29 cellular contexts compared by ENCODE assay signal in genomic region chr9:33535541-33535940, GRCh38. TPM values are rescaled to one million over a fixed set of nuclear protein-coding genes. Genes with fewer than 3 reads are reported as not detected.
"Had no signal": no experiment of that assay in that cellular context is flagged by ENCODE, and none has a peak within 500 bp of the region (broad histone marks: within the 10 kb centered on the region; RNA-seq: fewer than 3 reads in every experiment).

No MANE protein-coding gene starts in this region.

- H3K36me3 Mint-ChIP-seq: activated CD8-positive, alpha-beta memory T cell treated with anti-CD3 and anti-CD28 coated beads, Interleukin-2, amount 10 ng/mL, durations not matched to agents 7 days and 5 days; activated naive CD4-positive, alpha-beta T cell treated with anti-CD3 and anti-CD28 coated beads, Interleukin-2, amount 50 U/mL, for 72 hours; brain had no signal

- H3K27me3 ChIP-seq: MG63, SJCRH30 had no signal

- H3K36me3 ChIP-seq: MG63 had no signal

- H3K4me3 Mint-ChIP-seq: activated CD8-positive, alpha-beta memory T cell treated with anti-CD3 and anti-CD28 coated beads, Interleukin-2, amount 10 ng/mL, durations not matched to agents 7 days and 5 days; activated naive CD8-positive, alpha-beta T cell treated with anti-CD3 and anti-CD28 coated beads, Interleukin-2, amount 50 U/mL, for 24 hours; activated T-cell treated with anti-CD3 and anti-CD28 coated beads, Interleukin-2, amount 50 U/mL, for 4 hours; brain; central memory CD8-positive, alpha-beta T cell; T-helper 2 cell treated with Interferon-gamma antibody and Interleukin-4, amounts not matched to agents 5 μg/mL and 100 μg/mL, for 36 hours had no signal

- H3K4me1 ChIP-seq: SJCRH30 had no signal

- H3K9me3 ChIP-seq: MG63, SJCRH30 had no signal

- H3K27ac Mint-ChIP-seq: activated CD8-positive, alpha-beta memory T cell treated with anti-CD3 and anti-CD28 coated beads, Interleukin-2, amount 10 ng/mL, durations not matched to agents 7 days and 5 days; activated naive CD4-positive, alpha-beta T cell treated with anti-CD3 and anti-CD28 coated beads, Interleukin-2, amount 50 U/mL, for 72 hours; activated naive CD8-positive, alpha-beta T cell treated with anti-CD3 and anti-CD28 coated beads, Interleukin-2, amount 50 U/mL, for 24 hours; brain; T-helper 2 cell treated with Interferon-gamma antibody and Interleukin-4, amounts not matched to agents 5 μg/mL and 100 μg/mL, for 36 hours had no signal

- FAIRE-seq: astrocyte had no signal

- H3K4me1 Mint-ChIP-seq: activated CD8-positive, alpha-beta memory T cell treated with anti-CD3 and anti-CD28 coated beads, Interleukin-2, amount 10 ng/mL, durations not matched to agents 7 days and 5 days; activated naive CD8-positive, alpha-beta T cell treated with anti-CD3 and anti-CD28 coated beads, Interleukin-2, amount 50 U/mL, for 24 hours; brain; central memory CD8-positive, alpha-beta T cell had no signal

- H3K27ac ChIP-seq: RWPE1, SJCRH30 had no signal

- DNase-seq: activated CD4-positive, alpha-beta T cell treated with anti-CD3 and anti-CD28 coated beads for 48 hours; activated CD4-positive, alpha-beta T cell treated with anti-CD3 and anti-CD28 coated beads, Interleukin-2, amount 50 U/mL, for 4 hours; activated CD4-positive, CD25-positive, alpha-beta regulatory T cell treated with anti-CD3 and anti-CD28 coated beads, Interleukin-2, amount 50 U/mL, for 72 hours; activated CD8-positive, alpha-beta memory T cell treated with anti-CD3 and anti-CD28 coated beads, Interleukin-2, amount 10 ng/mL, durations not matched to agents 7 days and 5 days; activated effector memory CD4-positive, alpha-beta T cell treated with anti-CD3 and anti-CD28 coated beads, Interleukin-2, amount 50 U/mL, for 16 hours; activated naive CD4-positive, alpha-beta T cell treated with Interleukin-2 at 50 U/mL for 16 hours; activated naive CD8-positive, alpha-beta T cell treated with anti-CD3 and anti-CD28 coated beads, Interleukin-2, amount 50 U/mL, for 24 hours; activated T-cell treated with anti-CD3 and anti-CD28 coated beads, Interleukin-2, amount 50 U/mL, for 4 hours; amniotic stem cell; MG63; NCI-H1105; NCI-H1436; NCI-H1694 treated with DMSO at 0.1 percent for 48 hours; NCI-H2029 treated with DMSO at 0.1 percent for 48 hours; NCI-H345; NCI-H510A; NCI-H526 treated with DMSO at 0.1 percent for 48 hours; NCI-H82; Right ventricle myocardium superior; SJCRH30; SW 1271 had no signal

- ATAC-seq: SK-N-SH treated with all-trans-retinoic acid at 6 μM for 48 hours had no signal

- H3K4me3 ChIP-seq: MG63, SJCRH30 had no signal

- H3K9me3 Mint-ChIP-seq: activated naive CD4-positive, alpha-beta T cell treated with anti-CD3 and anti-CD28 coated beads, Interleukin-2, amount 50 U/mL, for 72 hours; activated naive CD8-positive, alpha-beta T cell treated with anti-CD3 and anti-CD28 coated beads, Interleukin-2, amount 50 U/mL, for 24 hours; activated T-cell treated with anti-CD3 and anti-CD28 coated beads, Interleukin-2, amount 50 U/mL, for 4 hours; brain; central memory CD8-positive, alpha-beta T cell; T-helper 2 cell treated with Interferon-gamma antibody and Interleukin-4, amounts not matched to agents 5 μg/mL and 100 μg/mL, for 36 hours had no signal

RNA-seq across cellular contexts. Expression of gene ANKRD18B, which starts 11.5 kb away (rescaled TPM):
- total RNA-seq: OCI-LY7, Right ventricle myocardium superior had no signal
